Comparison of ENCODE assay signal across 34 cellular contexts in the genomic region with DNA sequence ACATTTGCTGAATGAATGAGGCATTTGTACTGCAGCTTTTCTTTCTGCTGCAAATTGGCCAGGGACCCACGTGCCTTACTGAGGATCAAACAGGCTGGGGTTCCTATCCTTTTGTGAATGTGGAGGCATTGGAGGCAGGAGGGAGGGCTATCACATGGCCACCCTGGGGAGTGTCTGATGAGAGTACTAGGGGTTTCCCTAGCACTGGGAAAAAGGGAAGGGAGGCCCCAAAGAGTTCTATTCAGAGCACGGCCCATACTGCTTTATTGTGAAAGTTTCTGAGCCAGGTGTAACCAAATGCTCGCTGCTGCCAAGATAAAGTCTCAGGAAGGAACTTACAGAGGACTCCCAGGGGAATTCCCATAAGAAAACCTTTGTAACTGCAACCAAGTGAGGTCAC.
A peak's percentile ranks its signal among the peaks of the same experiment; 100 is the strongest.
DNase-seq lines count a peak whose midpoint lies in the region; ATAC-seq, FAIRE-seq and TF ChIP-seq lines count a peak whose summit lies in the region.
"Had no signal": no experiment of that assay in that cellular context is flagged by ENCODE, and none has a peak within 500 bp of the region (broad histone marks: within the 10 kb centered on the region; RNA-seq: fewer than 3 reads in every experiment).

No MANE protein-coding gene starts in this region.

- no peak overlapping the region for H4K8ac ChIP-seq in H1 (ENCODE audit: extremely low read depth, insufficient read depth, low read length)

- peak overlapping the region; percentile 21 for H3K27ac Mint-ChIP-seq in T-helper 2 cell treated with Interferon-gamma antibody and Interleukin-4, amounts not matched to agents 5 μg/mL and 100 μg/mL, for 36 hours
- H3K27ac Mint-ChIP-seq in progenitor cell of endocrine pancreas: no peak overlapping the region
- H3K27ac Mint-ChIP-seq: effector memory CD8-positive, alpha-beta T cell; mesothelial cell of epicardium; naive thymus-derived CD8-positive, alpha-beta T cell; stimulated activated memory B cell treated with anti-CD40 and anti-IgM and Interleukin-4, amounts not matched to agents 10 μg/mL and 1 μg/mL and 100 μg/mL, for 72 hours; T-helper 1 cell treated with Interleukin-12 subunit alpha and Interleukin-12 subunit beta and Interleukin-4 antibody, amounts not matched to agents 30 μg/mL and 1 μg/mL, for 36 hours had no signal

- H4K5ac ChIP-seq in H1 (ENCODE audit: insufficient read length, low read depth, low read length): no peak overlapping the region

- peaks cover 3% of the 10 kb centered on the region; the same call in 1 of the 2 replicates for H3K23me2 ChIP-seq in H1 (ENCODE audit: low read depth, low read length)

- H4K20me1 ChIP-seq in H1 (replicated peaks in 1 of 2; ENCODE audit: control insufficient read depth in 1 of 2, insufficient read depth in 2 of 2, low read length in 2 of 2): peaks cover 0 to 5% of the 10 kb centered on the region in 2 experiments

- H3K27ac ChIP-seq in HUES64 (ENCODE audit: low read depth, low read length) (peak overlapping the region; percentile 32; the same call in 1 of the 2 replicates), H1 (ENCODE audit: low read depth, low read length) (no peak overlapping the region)
- H3K27ac ChIP-seq: A549, adrenal gland, esophagus muscularis mucosa, gastrocnemius medialis, suprapubic skin, uterus had no signal

- DNase-seq in T-helper 2 cell treated with Interferon-gamma antibody and Interleukin-4, amounts not matched to agents 5 μg/mL and 100 μg/mL, for 36 hours (ENCODE audit: low spot score): no peak
- no peak for DNase-seq in T-helper 2 cell
- peak in 1 of 2 experiments; percentile 41 for DNase-seq in H1 (ENCODE audit: low read depth in 1 of 2, low spot score in 2 of 2)
- no peak for DNase-seq in mucosa of descending colon
- no peak for DNase-seq in progenitor cell of endocrine pancreas (ENCODE audit: low spot score, unreplicated experiment)
- DNase-seq in islet precursor cell: no peak
- DNase-seq: activated CD4-positive, alpha-beta T cell treated with anti-CD3 and anti-CD28 coated beads for 4 hours; activated naive CD4-positive, alpha-beta T cell; activated T-cell treated with anti-CD3 and anti-CD28 coated beads, Interleukin-2, amount 50 U/mL, for 4 hours; adrenal gland; BE2C; effector memory CD8-positive, alpha-beta T cell; gastrocnemius medialis; left cardiac atrium; naive thymus-derived CD8-positive, alpha-beta T cell; NCI-H1092 treated with DMSO at 0.1 percent for 48 hours; NCI-H2029; NCI-H446; NK-92 treated with Interleukin-12 subunit alpha and Interleukin-12 subunit beta, amount 100 ng/mL, for 24 hours; occipital lobe; stimulated activated CD4-positive, alpha-beta T cell treated with anti-CD3 and anti-CD28 coated beads, Interleukin-4, amount 100 ng/mL, for 1 hour; uterus had no signal

- H3K18ac ChIP-seq in H1 (ENCODE audit: extremely low read depth, low read length): no peak overlapping the region

- 0 out of 2 replicates have a peak, but pooled peaks cover under 1% of the 10 kb centered on the region for H3K9me3 ChIP-seq in HUES64 (ENCODE audit: insufficient read depth, low read depth, low read length)
- H3K9me3 ChIP-seq in H1 (ENCODE audit: insufficient read depth in 2 of 2, low read depth in 1 of 2, low read length in 1 of 2): no peaks in the 10 kb centered on the region
- H3K9me3 ChIP-seq in mucosa of descending colon: no peaks in the 10 kb centered on the region
- H3K9me3 ChIP-seq: adrenal gland, BE2C, gastrocnemius medialis, HAP-1, suprapubic skin, uterus had no signal

- no peak for TF ChIP-seq CTCF in H1 (IDR thresholded peaks at IDR 0.05; ENCODE audit: control extremely low read depth in 1 of 3, insufficient read depth in 1 of 3, low read depth in 1 of 3, low read length in 3 of 3)
- no peak for TF ChIP-seq CTCF in mucosa of descending colon (IDR thresholded peaks at IDR 0.05)
- TF ChIP-seq CTCF in progenitor cell of endocrine pancreas (IDR thresholded peaks at IDR 0.05; ENCODE audit: unreplicated experiment): no peak

- no peak overlapping the region for H2BK15ac ChIP-seq in H1 (ENCODE audit: low read length)

- 13% methylated on average over 3 of the region's 3 CpGs for WGBS in HUES64
- WGBS in H1 (ENCODE audit: extremely low coverage in 1 of 2, insufficient coverage in 1 of 2, insufficient read length in 1 of 2, insufficient replicate concordance in 2 of 2, low coverage in 1 of 2, low lambda C conversion rate in 2 of 2, missing lambda C conversion rate in 1 of 2), 2 experiments: 24% methylated on average over 3 of the region's 3 CpGs; no CpG with 5 or more reads in 1 of the 2 experiments

- no peak overlapping the region for H2AK5ac ChIP-seq in H1 (ENCODE audit: low read depth, low read length)

- peak overlapping the region; percentile 14 for H3K4me3 Mint-ChIP-seq in T-helper 2 cell treated with Interferon-gamma antibody and Interleukin-4, amounts not matched to agents 5 μg/mL and 100 μg/mL, for 36 hours
- H3K4me3 Mint-ChIP-seq in progenitor cell of endocrine pancreas (ENCODE audit: low read depth): no peak overlapping the region
- H3K4me3 Mint-ChIP-seq: activated T-cell treated with anti-CD3 and anti-CD28 coated beads, Interleukin-2, amount 50 U/mL, for 4 hours; effector memory CD8-positive, alpha-beta T cell; mesothelial cell of epicardium; naive thymus-derived CD8-positive, alpha-beta T cell; stimulated activated memory B cell treated with anti-CD40 and anti-IgM and Interleukin-4, amounts not matched to agents 10 μg/mL and 1 μg/mL and 100 μg/mL, for 72 hours; T-helper 1 cell treated with Interleukin-12 subunit alpha and Interleukin-12 subunit beta and Interleukin-4 antibody, amounts not matched to agents 30 μg/mL and 1 μg/mL, for 36 hours had no signal

- peak overlapping the region in 1 of 2 experiments; percentile 45; a peak in 3 of 4 replicates for H3K4me2 ChIP-seq in H1 (ENCODE audit: insufficient read depth in 1 of 2, low read depth in 2 of 2, low read length in 2 of 2)
- H3K4me2 ChIP-seq: A549 had no signal

- peaks cover 2% of the 10 kb centered on the region for H3K9me3 Mint-ChIP-seq in T-helper 2 cell treated with Interferon-gamma antibody and Interleukin-4, amounts not matched to agents 5 μg/mL and 100 μg/mL, for 36 hours
- no peaks in the 10 kb centered on the region for H3K9me3 Mint-ChIP-seq in progenitor cell of endocrine pancreas (ENCODE audit: low read depth)
- H3K9me3 Mint-ChIP-seq: activated T-cell treated with anti-CD3 and anti-CD28 coated beads, Interleukin-2, amount 50 U/mL, for 4 hours; effector memory CD8-positive, alpha-beta T cell; stimulated activated memory B cell treated with anti-CD40 and anti-IgM and Interleukin-4, amounts not matched to agents 10 μg/mL and 1 μg/mL and 100 μg/mL, for 72 hours had no signal

- no peak overlapping the region for H3K4ac ChIP-seq in H1 (replicated peaks; ENCODE audit: insufficient read length, low read depth, low read length)

- no peak for TF ChIP-seq EP300 in H1 (IDR thresholded peaks at IDR 0.05; ENCODE audit: borderline replicate concordance in 1 of 2, low read depth in 2 of 2, low read length in 2 of 2)

- CTCF ChIA-PET in H1 (lab: Charles Lee; ENCODE audit: partially characterized antibody): interaction anchor here (1.2 to 1.9 kb wide), 3 partner anchors 18 to 70 kb away, joined by 3 to 6 read pairs (median 4); no protein-coding TSS in a partner anchor

- no peaks in the 10 kb centered on the region for H3K79me1 ChIP-seq in H1 (ENCODE audit: low read depth, low read length)

- H3K36me3 Mint-ChIP-seq in T-helper 2 cell treated with Interferon-gamma antibody and Interleukin-4, amounts not matched to agents 5 μg/mL and 100 μg/mL, for 36 hours (ENCODE audit: low read depth): no peaks in the 10 kb centered on the region
- H3K36me3 Mint-ChIP-seq in progenitor cell of endocrine pancreas (ENCODE audit: insufficient read depth): no peaks in the 10 kb centered on the region
- H3K36me3 Mint-ChIP-seq: mesothelial cell of epicardium; stimulated activated memory B cell treated with anti-CD40 and anti-IgM and Interleukin-4, amounts not matched to agents 10 μg/mL and 1 μg/mL and 100 μg/mL, for 72 hours had no signal

- no peak overlapping the region for H3K56ac ChIP-seq in H1 (replicated peaks; ENCODE audit: insufficient read length, low read depth, low read length)

- H3K79me2 ChIP-seq in H1 (ENCODE audit: control insufficient read depth in 1 of 2, insufficient read depth in 2 of 2, low read length in 2 of 2): no peaks in the 10 kb centered on the region

- peaks cover 77% of the 10 kb centered on the region for H3K27me3 ChIP-seq in HUES64 (ENCODE audit: insufficient read depth, low read length)
- peaks cover 1 to 33% (median 16%) of the 10 kb centered on the region in 4 experiments for H3K27me3 ChIP-seq in H1 (replicated peaks in 1 of 4; ENCODE audit: control insufficient read depth in 3 of 4, extremely low read depth in 1 of 4, insufficient read depth in 3 of 4, low read length in 3 of 4)
- H3K27me3 ChIP-seq: BE2C, uterus had no signal

- no peak overlapping the region for H4K91ac ChIP-seq in H1 (replicated peaks; ENCODE audit: insufficient read length, low read length)

- peaks cover 16% of the 10 kb centered on the region for H3K4me1 Mint-ChIP-seq in T-helper 2 cell treated with Interferon-gamma antibody and Interleukin-4, amounts not matched to agents 5 μg/mL and 100 μg/mL, for 36 hours (ENCODE audit: low read depth)
- no peaks in the 10 kb centered on the region for H3K4me1 Mint-ChIP-seq in progenitor cell of endocrine pancreas (ENCODE audit: low read depth)
- H3K4me1 Mint-ChIP-seq: naive thymus-derived CD8-positive, alpha-beta T cell; stimulated activated memory B cell treated with anti-CD40 and anti-IgM and Interleukin-4, amounts not matched to agents 10 μg/mL and 1 μg/mL and 100 μg/mL, for 72 hours had no signal

- no peak overlapping the region for H2BK20ac ChIP-seq in H1 (ENCODE audit: low read length)

- H2BK120ac ChIP-seq in H1 (replicated peaks; ENCODE audit: low read depth, low read length): no peak overlapping the region

- H3K4me3 ChIP-seq in HUES64 (ENCODE audit: low read length) (no peak overlapping the region; the same call in 1 of the 2 replicates), H1 (ENCODE audit: extremely low read depth in 1 of 4, insufficient read depth in 2 of 4, low read depth in 3 of 4, low read length in 4 of 4) (peak overlapping the region in 1 of 4 experiments; percentile 20; a peak in 1 of 8 replicates), mucosa of descending colon (no peak overlapping the region)
- H3K4me3 ChIP-seq: A549, adrenal gland, esophagus muscularis mucosa, gastrocnemius medialis, GM12878, HAP-1, suprapubic skin, uterus had no signal

- peaks cover 7% of the 10 kb centered on the region for H3K27me3 Mint-ChIP-seq in T-helper 2 cell treated with Interferon-gamma antibody and Interleukin-4, amounts not matched to agents 5 μg/mL and 100 μg/mL, for 36 hours (ENCODE audit: low read depth)
- H3K27me3 Mint-ChIP-seq in progenitor cell of endocrine pancreas: peaks cover 16% of the 10 kb centered on the region

- no peak for TF ChIP-seq POLR2A in H1 (IDR thresholded peaks at IDR 0.05; ENCODE audit: control extremely low read depth in 1 of 2, low read depth in 2 of 2, low read length in 2 of 2)

- no peak overlapping the region for H2BK5ac ChIP-seq in H1 (ENCODE audit: low read depth, low read length)

- intact Hi-C loops in mucosa of descending colon (cut with DNase I, micrococcal nuclease): no loop called here

- peak; percentile 80 for ATAC-seq in mucosa of descending colon
- no peak for ATAC-seq in GM19324 (IDR thresholded peaks at IDR 0.05; ENCODE audit: low FRiP score, unreplicated experiment)
- ATAC-seq: A549; activated T-cell treated with anti-CD3 and anti-CD28 coated beads, Interleukin-2, amount 50 U/mL, for 4 hours; effector memory CD8-positive, alpha-beta T cell; gastrocnemius medialis; GM12878; naive thymus-derived CD8-positive, alpha-beta T cell; stimulated activated memory B cell treated with anti-CD40 and anti-IgM and Interleukin-4, amounts not matched to agents 10 μg/mL and 1 μg/mL and 100 μg/mL, for 72 hours had no signal

- FAIRE-seq in H1 (lab: Jason Lieb, UNC): peak; percentile 45
- FAIRE-seq: A549, colon, GM12878, RCC 7860 had no signal

- peaks cover 16% of the 10 kb centered on the region for H3K4me1 ChIP-seq in HUES64 (ENCODE audit: insufficient read depth, low read length)
- H3K4me1 ChIP-seq in H1 (replicated peaks in 1 of 4; ENCODE audit: control insufficient read depth in 3 of 4, insufficient read depth in 4 of 4, low read length in 3 of 4): peaks cover 0 to 10% (median 4%) of the 10 kb centered on the region in 4 experiments; a peak in 3 of 7 replicates
- H3K4me1 ChIP-seq in mucosa of descending colon (ENCODE audit: low read depth): no peaks in the 10 kb centered on the region
- H3K4me1 ChIP-seq: A549, adrenal gland, BE2C, esophagus muscularis mucosa, gastrocnemius medialis, HAP-1, uterus had no signal

- no peak overlapping the region for H2AFZ ChIP-seq in H1 (ENCODE audit: low read length)

- H3K9ac ChIP-seq in HUES64 (ENCODE audit: low read depth, low read length) (no peak overlapping the region), H1 (replicated peaks in 1 of 4; ENCODE audit: extremely low read depth in 1 of 4, low read depth in 3 of 4, low read length in 3 of 4) (no peak overlapping the region)

- no peak for TF ChIP-seq RAD21 in H1 (IDR thresholded peaks at IDR 0.05 in 1 of 2, conservative IDR thresholded peaks at IDR 0.05 in 1 of 2; ENCODE audit: low read depth in 2 of 2, low read length in 2 of 2)

- no peak overlapping the region for H3K23ac ChIP-seq in H1 (ENCODE audit: insufficient read length)

- no peaks in the 10 kb centered on the region for H3K36me3 ChIP-seq in HUES64 (ENCODE audit: insufficient read depth, low read length)
- no peaks in the 10 kb centered on the region for H3K36me3 ChIP-seq in H1 (ENCODE audit: control insufficient read depth in 2 of 4, insufficient read depth in 4 of 4, low read length in 3 of 4)
- no peaks in the 10 kb centered on the region for H3K36me3 ChIP-seq in mucosa of descending colon (ENCODE audit: low read depth)
- H3K36me3 ChIP-seq: adrenal gland, BE2C, esophagus muscularis mucosa, gastrocnemius medialis, HAP-1, suprapubic skin, uterus had no signal

- POLR2A ChIA-PET in H1 (lab: Charles Lee; ENCODE audit: partially characterized antibody): interaction anchor here (0.6 to 0.7 kb wide), 2 partner anchors 57 to 141 kb away, joined by 3 read pairs; no protein-coding TSS in a partner anchor

- H2BK12ac ChIP-seq in H1 (ENCODE audit: low read depth, low read length): no peak overlapping the region

- no peak overlapping the region for H3K14ac ChIP-seq in H1 (ENCODE audit: insufficient read length)
